In the genomic region with DNA sequence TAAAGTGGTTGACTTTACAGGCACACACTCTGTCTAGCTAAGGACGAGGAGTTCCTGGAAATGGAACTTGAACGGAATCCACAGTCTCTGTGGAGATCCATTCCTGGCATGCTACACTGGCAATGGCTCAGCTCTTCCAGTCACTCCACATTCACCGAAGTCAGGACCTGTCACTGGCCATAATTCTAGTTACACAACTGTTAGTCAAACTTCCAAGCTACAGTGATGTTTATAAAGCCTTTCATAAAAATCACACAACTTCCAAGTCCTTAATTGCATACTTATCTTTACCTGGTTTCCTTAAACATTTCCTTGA, we compare ENCODE assay signal across 14 cellular contexts. TPM values are rescaled to one million over a fixed set of nuclear protein-coding genes. Genes with fewer than 3 reads are reported as not detected.
DNase-seq lines count a peak whose midpoint lies in the region; ATAC-seq and TF ChIP-seq lines count a peak whose summit lies in the region.
"Had no signal": no experiment of that assay in that cellular context is flagged by ENCODE, and none has a peak within 500 bp of the region (broad histone marks: within the 10 kb centered on the region; RNA-seq: fewer than 3 reads in every experiment).

No MANE protein-coding gene starts in this region.

- no peak overlapping the region for H4K91ac ChIP-seq in neuronal stem cell (ENCODE audit: low read depth, low read length, poor library complexity)

- intact Hi-C loops in left cardiac atrium (cut with DNase I): loop anchor here in 1 of 2 donors (5.0 kb wide), 1 partner anchor 37 kb away; no protein-coding TSS in a partner anchor

- no peak overlapping the region for H2BK12ac ChIP-seq in neuronal stem cell (ENCODE audit: low read length)

- DNase-seq in AG08395 (ENCODE audit: low spot score) (peak; percentile 77), amniotic epithelial cell (ENCODE audit: low read depth) (peak; percentile 18), left cardiac atrium (peak; percentile 29), retinal pigment epithelial cell (ENCODE audit: low read depth) (no peak), neuronal stem cell (ENCODE audit: low spot score) (no peak), glutamatergic neuron (no peak)
- no peak for DNase-seq in activated T-cell treated with anti-CD3 and anti-CD28 coated beads, Interleukin-2, amount 50 U/mL, for 24 hours
- DNase-seq: activated CD4-positive, alpha-beta memory T cell treated with anti-CD3 and anti-CD28 coated beads for 36 hours; activated naive CD4-positive, alpha-beta T cell; Calu3; cerebellar nuclear complex; NCI-H1694 treated with DMSO at 0.1 percent for 48 hours; NCI-H69 had no signal

- TF ChIP-seq CTCF in retinal pigment epithelial cell (conservative IDR thresholded peaks at IDR 0.05; ENCODE audit: low read depth, low read length) (no peak), glutamatergic neuron (IDR thresholded peaks at IDR 0.05; ENCODE audit: partially characterized antibody, unreplicated experiment) (no peak)

- no peaks in the 10 kb centered on the region for H3K36me3 Mint-ChIP-seq in activated T-cell treated with anti-CD3 and anti-CD28 coated beads, Interleukin-2, amount 50 U/mL, for 24 hours (ENCODE audit: low read depth)
- no peaks in the 10 kb centered on the region for H3K36me3 Mint-ChIP-seq in glutamatergic neuron (ENCODE audit: unreplicated experiment)
- H3K36me3 Mint-ChIP-seq: activated CD4-positive, alpha-beta memory T cell treated with anti-CD3 and anti-CD28 coated beads for 36 hours had no signal

- no peak overlapping the region for H2BK120ac ChIP-seq in neuronal stem cell (ENCODE audit: low read depth, low read length)

- no peaks in the 10 kb centered on the region for H3K9me3 Mint-ChIP-seq in activated T-cell treated with anti-CD3 and anti-CD28 coated beads, Interleukin-2, amount 50 U/mL, for 24 hours
- H3K9me3 Mint-ChIP-seq in glutamatergic neuron (ENCODE audit: unreplicated experiment): no peaks in the 10 kb centered on the region
- H3K9me3 Mint-ChIP-seq: activated CD4-positive, alpha-beta memory T cell treated with anti-CD3 and anti-CD28 coated beads for 36 hours had no signal

- ATAC-seq in left cardiac atrium: peak; percentile 75 to 95
- no peak for ATAC-seq in GM19324 (IDR thresholded peaks at IDR 0.05; ENCODE audit: low FRiP score, unreplicated experiment)

- no peak overlapping the region for H3K4ac ChIP-seq in neuronal stem cell (ENCODE audit: low read length)

- no peak overlapping the region for H2BK15ac ChIP-seq in neuronal stem cell (ENCODE audit: low read length)

- H3K23ac ChIP-seq in neuronal stem cell (ENCODE audit: low read depth, low read length, poor library complexity): no peak overlapping the region

- H3K9me3 ChIP-seq in neuronal stem cell (replicated peaks in 1 of 2; ENCODE audit: control insufficient read depth in 2 of 2, insufficient read depth in 1 of 2, low read depth in 1 of 2, low read length in 2 of 2): peaks cover 0 to 6% of the 10 kb centered on the region in 2 donors

- no peaks in the 10 kb centered on the region for H3K27me3 ChIP-seq in neuronal stem cell (ENCODE audit: control insufficient read depth in 3 of 3, insufficient read depth in 3 of 3, low read depth in 1 of 3, low read length in 3 of 3)

- H3K27ac ChIP-seq in neuronal stem cell (replicated peaks; ENCODE audit: low read length): no peak overlapping the region

- no CpG with 5 or more reads among the region's 3 CpGs for WGBS in neuronal stem cell (ENCODE audit: extremely low coverage in 2 of 2, insufficient read length in 2 of 2, insufficient replicate concordance in 1 of 2), 2 donors

- no peak overlapping the region for H3K4me3 Mint-ChIP-seq in activated T-cell treated with anti-CD3 and anti-CD28 coated beads, Interleukin-2, amount 50 U/mL, for 24 hours
- H3K4me3 Mint-ChIP-seq in glutamatergic neuron (ENCODE audit: unreplicated experiment): no peak overlapping the region
- H3K4me3 Mint-ChIP-seq: activated CD4-positive, alpha-beta memory T cell treated with anti-CD3 and anti-CD28 coated beads for 36 hours had no signal

- no peak overlapping the region for H3K14ac ChIP-seq in neuronal stem cell (ENCODE audit: low read length)

- no peak overlapping the region for H3K27ac Mint-ChIP-seq in activated T-cell treated with anti-CD3 and anti-CD28 coated beads, Interleukin-2, amount 50 U/mL, for 24 hours
- H3K27ac Mint-ChIP-seq in glutamatergic neuron (ENCODE audit: unreplicated experiment): no peak overlapping the region
- H3K27ac Mint-ChIP-seq: activated CD4-positive, alpha-beta memory T cell treated with anti-CD3 and anti-CD28 coated beads for 36 hours had no signal

- peaks cover 4% of the 10 kb centered on the region for H3K79me1 ChIP-seq in neuronal stem cell (ENCODE audit: low read depth, low read length)

- peak overlapping the region; percentile 26 for H3K4me3 ChIP-seq in retinal pigment epithelial cell (ENCODE audit: low read length)
- H3K4me3 ChIP-seq in neuronal stem cell (ENCODE audit: low read length in 2 of 2): no peak overlapping the region

- no peak overlapping the region for H2AK5ac ChIP-seq in neuronal stem cell (ENCODE audit: low read depth, low read length)

- no peak overlapping the region for H3K18ac ChIP-seq in neuronal stem cell (ENCODE audit: low read length)

- no peak overlapping the region for H3K4me2 ChIP-seq in neuronal stem cell (ENCODE audit: insufficient read depth, low read length, poor library complexity, severe bottlenecking)

- no peak overlapping the region for H2BK5ac ChIP-seq in neuronal stem cell (ENCODE audit: low read length)

- no peak overlapping the region for H2AFZ ChIP-seq in neuronal stem cell (ENCODE audit: low read length)

- H3K36me3 ChIP-seq in neuronal stem cell (replicated peaks in 1 of 2; ENCODE audit: control insufficient read depth in 2 of 2, insufficient read depth in 2 of 2, low read length in 2 of 2): no peaks in the 10 kb centered on the region

- H3K9ac ChIP-seq in neuronal stem cell (ENCODE audit: low read depth, low read length, poor library complexity): no peak overlapping the region

- H3K4me1 ChIP-seq in neuronal stem cell (ENCODE audit: control insufficient read depth in 2 of 2, insufficient read depth in 1 of 2, low read depth in 1 of 2, low read length in 2 of 2): peaks cover 3 to 4% of the 10 kb centered on the region in 2 donors

- H3K27me3 Mint-ChIP-seq in activated T-cell treated with anti-CD3 and anti-CD28 coated beads, Interleukin-2, amount 50 U/mL, for 24 hours: peaks cover 21% of the 10 kb centered on the region
- no peaks in the 10 kb centered on the region for H3K27me3 Mint-ChIP-seq in glutamatergic neuron (ENCODE audit: unreplicated experiment)

- no peak overlapping the region for H4K8ac ChIP-seq in neuronal stem cell (ENCODE audit: low read depth, low read length)

- H3K4me1 Mint-ChIP-seq in activated T-cell treated with anti-CD3 and anti-CD28 coated beads, Interleukin-2, amount 50 U/mL, for 24 hours (ENCODE audit: low read depth): no peaks in the 10 kb centered on the region
- H3K4me1 Mint-ChIP-seq in glutamatergic neuron (ENCODE audit: low read depth, unreplicated experiment): peaks cover 4% of the 10 kb centered on the region

RNA-seq across cellular contexts. Expression of a gene that starts 15.7 kb away (rescaled TPM):
- 10 to 100 TPM; 15.1 to 20.4 TPM for total RNA-seq in left cardiac atrium
- 19.2 TPM for polyA plus RNA-seq in neuronal stem cell (2013, experiment 1 of 2)
- polyA plus RNA-seq in neuronal stem cell (2013, experiment 2 of 2): 20.2 TPM
- 9.2 TPM for total RNA-seq in glutamatergic neuron (ENCODE audit: unreplicated experiment)

RNA-seq across cellular contexts. Expression of a gene that starts 51.2 kb away (rescaled TPM):
- total RNA-seq in left cardiac atrium (10 to 100 TPM; 19.3 to 25.3 TPM), glutamatergic neuron (ENCODE audit: unreplicated experiment) (4.1 TPM)
- polyA plus RNA-seq in neuronal stem cell (2013, experiment 1 of 2): 6.6 TPM
- polyA plus RNA-seq in neuronal stem cell (2013, experiment 2 of 2): 7.0 TPM

Comparison
In these comparisons a context has a peak if more than half of its experiments do, and no peak if none do; other contexts are left out.
1. DNase-seq: peak in AG08395 (single experiment), amniotic epithelial cell (single experiment) and left cardiac atrium (single experiment); none in retinal pigment epithelial cell (single experiment), neuronal stem cell (single experiment), activated T-cell treated with anti-CD3 and anti-CD28 coated beads, Interleukin-2, amount 50 U/mL, for 24 hours (single experiment) and glutamatergic neuron (single experiment).